Comparison of ENCODE assay signal across 20 cellular contexts in the genomic region with DNA sequence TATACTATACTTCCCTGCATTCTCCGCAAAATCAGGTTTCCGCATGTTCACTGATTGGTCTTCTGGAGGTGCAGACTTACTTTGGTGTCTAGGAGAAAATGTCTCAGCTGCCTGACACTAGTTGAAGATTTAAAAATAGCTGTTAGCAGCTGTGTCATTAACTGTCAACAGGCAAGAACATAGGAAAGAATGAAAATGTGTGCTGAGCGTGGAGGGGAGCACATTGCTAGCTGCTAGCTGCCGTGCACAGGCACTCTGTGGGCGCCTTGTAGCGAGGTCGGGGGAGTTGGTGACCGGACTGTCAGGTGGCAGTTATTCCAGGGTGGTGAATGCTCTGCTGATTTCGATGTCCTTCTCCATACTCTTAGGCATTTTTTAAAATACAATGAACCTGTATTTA. TPM values are rescaled to one million over a fixed set of nuclear protein-coding genes. Genes with fewer than 3 reads are reported as not detected.
DNase-seq lines count a peak whose midpoint lies in the region; ATAC-seq and TF ChIP-seq lines count a peak whose summit lies in the region.
"Had no signal": no experiment of that assay in that cellular context is flagged by ENCODE, and none has a peak within 500 bp of the region (broad histone marks: within the 10 kb centered on the region; RNA-seq: fewer than 3 reads in every experiment).

No MANE protein-coding gene starts in this region.

- H3K9me2 ChIP-seq in DOHH2 (replicated peaks; ENCODE audit: control insufficient read depth, low read length), result no peaks in the 10 kb centered on the region

- ATAC-seq in activated T-cell treated with anti-CD3 and anti-CD28 coated beads, Interleukin-2, amount 50 U/mL, for 72 hours (replicated peaks in 1 of 2), result no peak
- no peak for ATAC-seq in GM21515 (IDR thresholded peaks at IDR 0.05; ENCODE audit: unreplicated experiment)
- ATAC-seq: PC-3, T-cell had no signal

- no peak for TF ChIP-seq CTCF in DOHH2 (IDR thresholded peaks at IDR 0.05; ENCODE audit: low read depth, low read length, poor library complexity, severe bottlenecking)
- TF ChIP-seq CTCF in GM20000 (IDR thresholded peaks at IDR 0.05; ENCODE audit: extremely low read depth, missing control alignments), result no peak

- no peak overlapping the region for H3K27ac Mint-ChIP-seq in activated T-cell treated with anti-CD3 and anti-CD28 coated beads, Interleukin-2, amount 50 U/mL, for 72 hours
- H3K27ac Mint-ChIP-seq: activated naive CD4-positive, alpha-beta T cell treated with anti-CD3 and anti-CD28 coated beads, Interleukin-2, amount 50 U/mL, for 24 hours; T-cell had no signal

- H4K20me1 ChIP-seq in BLaER1, result peaks cover 41% of the 10 kb centered on the region
- no peaks in the 10 kb centered on the region for H4K20me1 ChIP-seq in DOHH2 (ENCODE audit: control insufficient read depth, insufficient read depth, low read depth, low read length)

- no peaks in the 10 kb centered on the region for H3K27me3 ChIP-seq in BLaER1
- H3K27me3 ChIP-seq in DOHH2 (ENCODE audit: control insufficient read depth, low read length), result peaks cover 9% of the 10 kb centered on the region
- H3K27me3 ChIP-seq: MG63, testis had no signal

- H3K4me3 Mint-ChIP-seq in activated T-cell treated with anti-CD3 and anti-CD28 coated beads, Interleukin-2, amount 50 U/mL, for 72 hours, result no peak overlapping the region
- H3K4me3 Mint-ChIP-seq: activated naive CD4-positive, alpha-beta T cell treated with anti-CD3 and anti-CD28 coated beads, Interleukin-2, amount 50 U/mL, for 24 hours; neural crest cell; T-cell had no signal

- H3K9me3 Mint-ChIP-seq in activated T-cell treated with anti-CD3 and anti-CD28 coated beads, Interleukin-2, amount 50 U/mL, for 72 hours, result no peaks in the 10 kb centered on the region
- H3K9me3 Mint-ChIP-seq: activated naive CD4-positive, alpha-beta T cell treated with anti-CD3 and anti-CD28 coated beads, Interleukin-2, amount 50 U/mL, for 24 hours; neural crest cell; T-cell had no signal

- H3K4me2 ChIP-seq in BLaER1 (peak overlapping the region; percentile 95), DOHH2 (ENCODE audit: low read length) (peak overlapping the region; percentile 12; the same call in 1 of the 2 replicates)

- H3K79me2 ChIP-seq in DOHH2 (ENCODE audit: control insufficient read depth, low read length), result no peaks in the 10 kb centered on the region

- no peaks in the 10 kb centered on the region for H3K4me1 Mint-ChIP-seq in activated T-cell treated with anti-CD3 and anti-CD28 coated beads, Interleukin-2, amount 50 U/mL, for 72 hours (ENCODE audit: low read depth)

- H3K9me3 ChIP-seq in BLaER1 (no peaks in the 10 kb centered on the region), DOHH2 (ENCODE audit: control insufficient read depth, insufficient read depth, low read length) (no peaks in the 10 kb centered on the region)
- H3K9me3 ChIP-seq: HAP-1, MG63, testis had no signal

- H3K4me1 ChIP-seq in BLaER1 (peaks cover 88% of the 10 kb centered on the region), DOHH2 (ENCODE audit: control insufficient read depth, low read length) (peaks cover 19% of the 10 kb centered on the region)
- H3K4me1 ChIP-seq: HAP-1 had no signal

- H3K27me3 Mint-ChIP-seq in activated T-cell treated with anti-CD3 and anti-CD28 coated beads, Interleukin-2, amount 50 U/mL, for 72 hours (ENCODE audit: low read depth), result peaks cover 13% of the 10 kb centered on the region

- no peaks in the 10 kb centered on the region for H3K36me3 Mint-ChIP-seq in activated T-cell treated with anti-CD3 and anti-CD28 coated beads, Interleukin-2, amount 50 U/mL, for 72 hours (ENCODE audit: insufficient read depth in 2 of 2)

- peaks cover 17% of the 10 kb centered on the region for H3K36me3 ChIP-seq in BLaER1
- H3K36me3 ChIP-seq in DOHH2 (ENCODE audit: control insufficient read depth, low read length), result no peaks in the 10 kb centered on the region
- H3K36me3 ChIP-seq: cardiac muscle cell, HAP-1, MG63 had no signal

- H3K4me3 ChIP-seq in BLaER1 (peak overlapping the region; percentile 55), DOHH2 (ENCODE audit: low read length) (no peak overlapping the region)
- H3K4me3 ChIP-seq: cardiac muscle cell, HAP-1, MG63, testis had no signal

- peak overlapping the region; percentile 63; the same call in 1 of the 2 replicates for H3K9ac ChIP-seq in BLaER1

- DNase-seq in NCI-H2227 treated with DMSO at 0.1 percent for 48 hours (lab: John Stamatoyannopoulos, UW), result peak; percentile 18
- DNase-seq in left kidney (ENCODE audit: low read depth, low spot score), result peak; percentile 23
- DNase-seq in activated T-cell treated with anti-CD3 and anti-CD28 coated beads for 4 hours, result no peak
- DNase-seq in activated T-cell treated with anti-CD3 and anti-CD28 coated beads, Interleukin-2, amount 50 U/mL, for 72 hours, result no peak
- DNase-seq in GM20000 (ENCODE audit: low spot score), result no peak
- DNase-seq: MG63, NCI-H2171, NCI-H69, PC-3, posterior cingulate gyrus, SHP77 treated with DMSO at 0.1 percent for 48 hours, T-cell, testis had no signal

- H3K27ac ChIP-seq in BLaER1, result peak overlapping the region; percentile 80
- H3K27ac ChIP-seq in DOHH2 (ENCODE audit: low read depth, low read length), result no peak overlapping the region
- H3K27ac ChIP-seq: cardiac muscle cell, testis had no signal

- no peaks in the 10 kb centered on the region for H3F3A ChIP-seq in DOHH2 (ENCODE audit: control insufficient read depth, insufficient read depth)

RNA-seq across cellular contexts. Expression of gene FAAH, which starts 5.2 kb away (rescaled TPM):
- total RNA-seq in activated T-cell treated with anti-CD3 and anti-CD28 coated beads, Interleukin-2, amount 50 U/mL, for 72 hours, result 1 to 10 TPM; 5.1 to 8.8 TPM

RNA-seq across cellular contexts. Expression of gene NSUN4, which starts 58.7 kb away (rescaled TPM):
- total RNA-seq in activated T-cell treated with anti-CD3 and anti-CD28 coated beads, Interleukin-2, amount 50 U/mL, for 72 hours, result 10 to 100 TPM; 42.4 to 42.9 TPM

Comparison
In these comparisons a context has a peak if more than half of its experiments do, and no peak if none do; other contexts are left out.
1. DNase-seq: peak in NCI-H2227 treated with DMSO at 0.1 percent for 48 hours (single experiment) and left kidney (single experiment); none in activated T-cell treated with anti-CD3 and anti-CD28 coated beads for 4 hours (single experiment), activated T-cell treated with anti-CD3 and anti-CD28 coated beads, Interleukin-2, amount 50 U/mL, for 72 hours (0 of 2) and GM20000 (single experiment).